ENCODE assay signal across 2 cellular contexts in the genomic region with DNA sequence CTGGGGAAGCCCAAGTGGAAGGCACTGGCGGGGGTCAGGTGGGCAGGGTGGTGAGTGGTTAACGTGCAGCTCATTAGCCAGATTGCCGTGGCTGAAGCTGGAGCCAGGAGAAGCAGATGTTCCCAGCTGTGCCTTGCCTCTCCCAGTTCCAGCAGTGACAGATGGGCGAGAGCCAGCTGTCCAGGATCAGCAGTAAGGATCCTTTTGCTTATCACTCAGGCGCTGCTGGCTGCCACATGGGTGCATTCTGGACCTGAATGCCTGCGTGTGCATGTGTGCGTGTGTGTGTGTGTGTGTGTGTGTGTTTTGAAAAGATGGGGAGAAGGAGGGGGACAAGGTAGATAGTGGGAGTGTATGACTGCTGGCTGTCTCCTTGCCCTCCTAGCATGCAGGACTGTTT.
TF ChIP-seq lines count a peak whose summit lies in the region.

No MANE protein-coding gene starts in this region.

TF ChIP-seq in HEK293, 187 proteins besides CTCF, POLR2A, EP300 and RAD21:
- TF ChIP-seq, protein P1, sequence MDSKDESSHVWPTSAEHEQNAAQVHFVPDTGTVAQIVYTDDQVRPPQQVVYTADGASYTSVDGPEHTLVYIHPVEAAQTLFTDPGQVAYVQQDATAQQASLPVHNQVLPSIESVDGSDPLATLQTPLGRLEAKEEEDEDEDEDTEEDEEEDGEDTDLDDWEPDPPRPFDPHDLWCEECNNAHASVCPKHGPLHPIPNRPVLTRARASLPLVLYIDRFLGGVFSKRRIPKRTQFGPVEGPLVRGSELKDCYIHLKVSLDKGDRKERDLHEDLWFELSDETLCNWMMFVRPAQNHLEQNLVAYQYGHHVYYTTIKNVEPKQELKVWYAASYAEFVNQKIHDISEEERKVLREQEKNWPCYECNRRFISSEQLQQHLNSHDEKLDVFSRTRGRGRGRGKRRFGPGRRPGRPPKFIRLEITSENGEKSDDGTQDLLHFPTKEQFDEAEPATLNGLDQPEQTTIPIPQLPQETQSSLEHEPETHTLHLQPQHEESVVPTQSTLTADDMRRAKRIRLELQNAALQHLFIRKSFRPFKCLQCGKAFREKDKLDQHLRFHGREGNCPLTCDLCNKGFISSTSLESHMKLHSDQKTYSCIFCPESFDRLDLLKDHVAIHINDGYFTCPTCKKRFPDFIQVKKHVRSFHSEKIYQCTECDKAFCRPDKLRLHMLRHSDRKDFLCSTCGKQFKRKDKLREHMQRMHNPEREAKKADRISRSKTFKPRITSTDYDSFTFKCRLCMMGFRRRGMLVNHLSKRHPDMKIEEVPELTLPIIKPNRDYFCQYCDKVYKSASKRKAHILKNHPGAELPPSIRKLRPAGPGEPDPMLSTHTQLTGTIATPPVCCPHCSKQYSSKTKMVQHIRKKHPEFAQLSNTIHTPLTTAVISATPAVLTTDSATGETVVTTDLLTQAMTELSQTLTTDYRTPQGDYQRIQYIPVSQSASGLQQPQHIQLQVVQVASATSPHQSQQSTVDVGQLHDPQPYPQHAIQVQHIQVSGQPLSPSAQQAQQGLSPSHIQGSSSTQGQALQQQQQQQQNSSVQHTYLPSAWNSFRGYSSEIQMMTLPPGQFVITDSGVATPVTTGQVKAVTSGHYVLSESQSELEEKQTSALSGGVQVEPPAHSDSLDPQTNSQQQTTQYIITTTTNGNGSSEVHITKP (tag by site-specific recombination; IDR thresholded peaks at IDR 0.05), result peak; percentile 33; the same call in 1 of the 2 replicates
- TF ChIP-seq, protein P2, sequence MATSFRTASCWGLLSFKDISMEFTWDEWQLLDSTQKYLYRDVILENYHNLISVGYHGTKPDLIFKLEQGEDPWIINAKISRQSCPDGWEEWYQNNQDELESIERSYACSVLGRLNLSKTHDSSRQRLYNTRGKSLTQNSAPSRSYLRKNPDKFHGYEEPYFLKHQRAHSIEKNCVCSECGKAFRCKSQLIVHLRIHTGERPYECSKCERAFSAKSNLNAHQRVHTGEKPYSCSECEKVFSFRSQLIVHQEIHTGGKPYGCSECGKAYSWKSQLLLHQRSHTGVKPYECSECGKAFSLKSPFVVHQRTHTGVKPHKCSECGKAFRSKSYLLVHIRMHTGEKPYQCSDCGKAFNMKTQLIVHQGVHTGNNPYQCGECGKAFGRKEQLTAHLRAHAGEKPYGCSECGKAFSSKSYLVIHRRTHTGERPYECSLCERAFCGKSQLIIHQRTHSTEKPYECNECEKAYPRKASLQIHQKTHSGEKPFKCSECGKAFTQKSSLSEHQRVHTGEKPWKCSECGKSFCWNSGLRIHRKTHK (tag by site-specific recombination; IDR thresholded peaks at IDR 0.05), result no peak

TF ChIP-seq in H1, 55 proteins besides CTCF, POLR2A, EP300 and RAD21:
- TF ChIP-seq RNF2 (IDR thresholded peaks at IDR 0.05; ENCODE audit: borderline replicate concordance, low read depth, low read length, missing control alignments, poor library complexity, severe bottlenecking), result no peak
TF ChIP-seq in H1: peak in this region for 0.
